ENCODE assay signal across 21 cellular contexts in the genomic region with DNA sequence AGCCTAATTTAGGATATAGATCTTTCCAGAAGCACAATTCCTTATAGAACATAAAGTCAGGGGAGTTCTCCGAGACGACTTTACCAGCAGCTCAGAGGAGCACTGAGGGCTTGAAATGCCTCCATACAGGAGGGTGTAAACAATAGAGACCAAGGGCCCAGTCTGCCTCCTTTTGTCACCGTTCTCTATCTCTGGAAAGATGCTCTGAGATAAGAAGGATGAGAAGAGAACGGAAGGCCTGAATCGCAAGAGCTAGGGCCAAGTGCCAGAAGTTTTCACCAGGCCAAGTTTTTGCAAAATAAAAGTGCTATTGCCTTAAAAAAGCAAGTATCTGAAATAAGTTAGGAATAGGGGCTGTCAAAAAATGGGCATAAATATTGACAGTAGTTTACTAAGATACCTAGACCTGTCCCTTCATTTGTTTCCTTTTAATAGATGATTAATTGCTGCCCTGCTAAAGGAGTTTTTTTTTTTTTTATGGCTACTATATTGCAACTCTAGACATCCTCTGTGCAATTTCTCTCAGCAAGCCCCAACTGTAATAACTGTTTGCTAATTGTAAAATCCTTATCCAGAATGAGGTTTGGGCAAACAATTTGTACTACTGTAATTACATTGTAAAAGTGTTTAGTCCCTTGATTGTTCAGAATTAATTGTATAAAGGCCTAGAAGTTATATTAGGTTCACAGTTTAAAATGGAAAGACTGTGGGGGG. TPM values are rescaled to one million over a fixed set of nuclear protein-coding genes. Genes with fewer than 3 reads are reported as not detected.
DNase-seq lines count a peak whose midpoint lies in the region; ATAC-seq and TF ChIP-seq lines count a peak whose summit lies in the region.
"Had no signal": no experiment of that assay in that cellular context is flagged by ENCODE, and none has a peak within 500 bp of the region (broad histone marks: within the 10 kb centered on the region; RNA-seq: fewer than 3 reads in every experiment).

No MANE protein-coding gene starts in this region.

- DNase-seq in mucosa of descending colon, result no peak
- no peak for DNase-seq in smooth muscle cell (lab: John Stamatoyannopoulos, UW; ENCODE audit: unreplicated experiment)
- no peak for DNase-seq in mesenteric fat pad (ENCODE audit: low spot score)
- no peak for DNase-seq in effector memory CD8-positive, alpha-beta T cell
- DNase-seq: activated CD4-positive, alpha-beta memory T cell treated with anti-CD3 and anti-CD28 coated beads for 36 hours; activated naive CD4-positive, alpha-beta T cell treated with anti-CD3 and anti-CD28 coated beads, Interleukin-2, amount 50 U/mL, for 16 hours; activated T-cell treated with anti-CD3 and anti-CD28 coated beads, Interleukin-2, amount 50 U/mL, for 1 hour; BE2C; foreskin fibroblast; GF-D8; NCI-H187; SHP77 treated with DMSO at 0.1 percent for 48 hours; stimulated activated CD8-positive, alpha-beta memory T cell treated with anti-CD3 and anti-CD28 coated beads, Interleukin-4, amount 100 ng/mL, for 48 hours had no signal

- peak overlapping the region; percentile 59 for H2AFZ ChIP-seq in smooth muscle cell (ENCODE audit: low read depth)

- peaks cover 57 to 61% of the 10 kb centered on the region in 2 donors for H3K27me3 Mint-ChIP-seq in effector memory CD8-positive, alpha-beta T cell

- H3K4me2 ChIP-seq in smooth muscle cell, result peak overlapping the region; percentile 96

- peaks cover 8% of the 10 kb centered on the region for H3K79me2 ChIP-seq in smooth muscle cell (ENCODE audit: low read depth)

- H3K36me3 ChIP-seq in HUES48 (ENCODE audit: control insufficient read depth, insufficient read depth, low read length) (no peaks in the 10 kb centered on the region), mucosa of descending colon (ENCODE audit: low read depth) (no peaks in the 10 kb centered on the region), smooth muscle cell (ENCODE audit: low read depth) (no peaks in the 10 kb centered on the region)
- H3K36me3 ChIP-seq: BE2C, ovary, suprapubic skin had no signal

- H3K4me3 ChIP-seq in HUES48 (ENCODE audit: low read depth, low read length) (no peak overlapping the region), mucosa of descending colon (no peak overlapping the region), smooth muscle cell (peak overlapping the region; percentile 77)
- H3K4me3 ChIP-seq: GM12878, suprapubic skin had no signal

- peak overlapping the region; percentile 44 for H3K27ac ChIP-seq in HUES48 (ENCODE audit: low read depth, low read length)
- peak overlapping the region; percentile 18 for H3K27ac ChIP-seq in VCaP
- no peak overlapping the region for H3K27ac ChIP-seq in smooth muscle cell (ENCODE audit: low read depth)
- H3K27ac ChIP-seq: ovary, suprapubic skin had no signal

- 6% methylated on average over 5 of the region's 5 CpGs for WGBS in smooth muscle cell (ENCODE audit: low lambda C conversion rate)

- H3F3A ChIP-seq in smooth muscle cell (ENCODE audit: low read depth), result peaks cover 11% of the 10 kb centered on the region

- no peaks in the 10 kb centered on the region for H3K9me3 Mint-ChIP-seq in effector memory CD8-positive, alpha-beta T cell
- H3K9me3 Mint-ChIP-seq: activated CD4-positive, alpha-beta memory T cell treated with anti-CD3 and anti-CD28 coated beads for 36 hours; T-helper 1 cell treated with Interleukin-12 subunit alpha and Interleukin-12 subunit beta and Interleukin-4 antibody, amounts not matched to agents 30 μg/mL and 1 μg/mL, for 36 hours had no signal

- no peaks in the 10 kb centered on the region for H3K36me3 Mint-ChIP-seq in effector memory CD8-positive, alpha-beta T cell (ENCODE audit: insufficient read depth)
- H3K36me3 Mint-ChIP-seq: activated CD4-positive, alpha-beta memory T cell treated with anti-CD3 and anti-CD28 coated beads for 36 hours had no signal

- H4K20me1 ChIP-seq in smooth muscle cell (ENCODE audit: low read depth), result no peaks in the 10 kb centered on the region

- intact Hi-C loops in mucosa of descending colon (cut with DNase I, micrococcal nuclease), result loop anchor here in 1 of 2 donors (10.0 kb wide), 1 partner anchor 144 kb away; no protein-coding TSS in a partner anchor

- H3K4me1 ChIP-seq in HUES48 (ENCODE audit: control insufficient read depth, insufficient read depth, low read length) (peaks cover 37% of the 10 kb centered on the region), mucosa of descending colon (ENCODE audit: low read depth) (peaks cover 23% of the 10 kb centered on the region), smooth muscle cell (ENCODE audit: low read depth) (peaks cover 21% of the 10 kb centered on the region)
- H3K4me1 ChIP-seq: BE2C had no signal

- peaks cover 14 to 24% of the 10 kb centered on the region in 2 donors for H3K4me1 Mint-ChIP-seq in effector memory CD8-positive, alpha-beta T cell (ENCODE audit: low read depth in 2 of 2)

- ATAC-seq in mucosa of descending colon (peak; percentile 44), HG03565 (IDR thresholded peaks at IDR 0.05; ENCODE audit: unreplicated experiment) (no peak), GM18867 (IDR thresholded peaks at IDR 0.05; ENCODE audit: unreplicated experiment) (no peak)
- no peak for ATAC-seq in effector memory CD8-positive, alpha-beta T cell (replicated peaks)
- ATAC-seq: GM12878 had no signal

- H3K9ac ChIP-seq in HUES48 (ENCODE audit: low read depth, low read length) (no peak overlapping the region), smooth muscle cell (ENCODE audit: low read depth) (no peak overlapping the region)

- no peak overlapping the region for H3K27ac Mint-ChIP-seq in effector memory CD8-positive, alpha-beta T cell
- H3K27ac Mint-ChIP-seq: activated CD4-positive, alpha-beta memory T cell treated with anti-CD3 and anti-CD28 coated beads for 36 hours; T-helper 1 cell treated with Interleukin-12 subunit alpha and Interleukin-12 subunit beta and Interleukin-4 antibody, amounts not matched to agents 30 μg/mL and 1 μg/mL, for 36 hours had no signal

- H3K9me3 ChIP-seq in HUES48 (ENCODE audit: control insufficient read depth, insufficient read depth, low read length) (no peaks in the 10 kb centered on the region), mucosa of descending colon (no peaks in the 10 kb centered on the region), smooth muscle cell (replicated peaks; ENCODE audit: low read depth) (no peaks in the 10 kb centered on the region)
- H3K9me3 ChIP-seq: BE2C, ovary, suprapubic skin had no signal

- no peak overlapping the region for H3K4me3 Mint-ChIP-seq in effector memory CD8-positive, alpha-beta T cell
- H3K4me3 Mint-ChIP-seq: activated CD4-positive, alpha-beta memory T cell treated with anti-CD3 and anti-CD28 coated beads for 36 hours; T-helper 1 cell treated with Interleukin-12 subunit alpha and Interleukin-12 subunit beta and Interleukin-4 antibody, amounts not matched to agents 30 μg/mL and 1 μg/mL, for 36 hours had no signal

- TF ChIP-seq CTCF in VCaP (conservative IDR thresholded peaks at IDR 0.05) (no peak), mucosa of descending colon (IDR thresholded peaks at IDR 0.05) (no peak), smooth muscle cell (IDR thresholded peaks at IDR 0.05; ENCODE audit: borderline replicate concordance, insufficient read depth, poor library complexity, severe bottlenecking) (no peak)

- H3K27me3 ChIP-seq in HUES48 (ENCODE audit: control insufficient read depth, insufficient read depth, low read length) (peaks cover 99% of the 10 kb centered on the region), smooth muscle cell (ENCODE audit: low read depth) (peaks cover 8% of the 10 kb centered on the region)
- H3K27me3 ChIP-seq: BE2C, ovary had no signal

RNA-seq across cellular contexts. Expression of a gene that starts 3.9 kb away (rescaled TPM):
- 100 to 1,000 TPM in 1 of 3 donors, 10 to 100 TPM in 2; 23.2 to 196 (median 33.4) TPM for total RNA-seq in mucosa of descending colon
- total RNA-seq in smooth muscle cell, result 14.6 and 15.6 TPM in 2 replicates
- 15.8 and 18.1 TPM in 2 replicates for polyA plus RNA-seq in smooth muscle cell
- 31.7 TPM for total RNA-seq in mesenteric fat pad
- total RNA-seq: activated CD4-positive, alpha-beta memory T cell treated with anti-CD3 and anti-CD28 coated beads for 36 hours had no signal
